ENCODE assay signal across 16 cellular contexts in the genomic region with DNA sequence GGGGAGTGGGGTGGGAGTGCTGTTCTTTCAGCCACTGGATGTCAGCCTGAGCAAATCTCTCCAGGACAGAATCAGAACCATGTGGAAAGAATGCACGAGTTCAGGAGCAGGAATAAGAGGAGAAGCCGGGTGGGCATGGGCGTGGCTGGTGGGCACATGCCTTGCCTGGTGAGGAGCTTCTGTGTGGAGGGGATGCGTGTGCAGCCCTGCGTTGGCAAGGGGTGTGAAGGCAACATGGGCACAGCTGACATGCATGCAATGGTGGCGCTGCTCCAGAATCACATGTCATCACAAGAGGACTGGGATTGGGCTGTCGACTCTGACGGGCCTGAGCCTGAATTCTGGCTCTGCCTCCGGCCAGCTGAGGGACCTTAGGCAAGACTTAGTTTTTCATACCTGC.
"Had no signal": no experiment of that assay in that cellular context is flagged by ENCODE, and none has a peak within 500 bp of the region (broad histone marks: within the 10 kb centered on the region; RNA-seq: fewer than 3 reads in every experiment).

No MANE protein-coding gene starts in this region.

- DNase-seq: central memory CD4-positive, alpha-beta T cell; colonic mucosa; effector CD8-positive, alpha-beta T cell; endodermal cell; hypothalamus; natural killer cell; sigmoid colon; stimulated activated CD4-positive, alpha-beta T cell treated with anti-CD3 and anti-CD28 coated beads, Interleukin-4, amount 100 ng/mL, for 4 hours; stimulated activated naive B cell treated with anti-CD40 and anti-IgM and Interleukin-4, amounts not matched to agents 10 μg/mL and 1 μg/mL and 100 μg/mL, for 72 hours had no signal

- FAIRE-seq: frontal cortex, keratinocyte had no signal

- H3K9me3 ChIP-seq: colonic mucosa, neutrophil, sigmoid colon, suprapubic skin had no signal

- H3K4me3 ChIP-seq: colonic mucosa, lung, sigmoid colon, suprapubic skin had no signal

- H3K36me3 ChIP-seq: colonic mucosa, neutrophil, sigmoid colon, suprapubic skin had no signal

- H3K79me2 ChIP-seq: parathyroid adenoma had no signal

- H2AFZ ChIP-seq: parathyroid adenoma had no signal

- H3K27ac ChIP-seq: colonic mucosa, epithelial cell of prostate, neutrophil, parathyroid adenoma, sigmoid colon, suprapubic skin had no signal

- H3K27me3 ChIP-seq: colonic mucosa, neutrophil, sigmoid colon, suprapubic skin had no signal

- H3K9ac ChIP-seq: parathyroid adenoma had no signal

- H3K4me1 ChIP-seq: colonic mucosa, parathyroid adenoma, sigmoid colon had no signal
